Comparison of ENCODE assay signal across 15 cellular contexts in genomic region chr19:11295665-11296245, GRCh38. TPM values are rescaled to one million over a fixed set of nuclear protein-coding genes. Genes with fewer than 3 reads are reported as not detected.
DNase-seq lines count a peak whose midpoint lies in the region; ATAC-seq and TF ChIP-seq lines count a peak whose summit lies in the region.
"Had no signal": no experiment of that assay in that cellular context is flagged by ENCODE, and none has a peak within 500 bp of the region (broad histone marks: within the 10 kb centered on the region; RNA-seq: fewer than 3 reads in every experiment).

TSPAN16 (plus strand) TSS chr19:11296160; CDS start chr19:11296298, 138 bp downstream.

- H3K4me1 Mint-ChIP-seq in GM23338 (peaks cover 6% of the 10 kb centered on the region; the same call in 2 of the 3 replicates), nephron (peaks cover 12% of the 10 kb centered on the region)

- no peaks in the 10 kb centered on the region for H3F3A ChIP-seq in GM23338 (replicated peaks; ENCODE audit: low read depth)

- DNase-seq in AG10803 (ENCODE audit: low read depth) (no peak), GM23338 (ENCODE audit: low spot score) (no peak), astrocyte of the spinal cord (ENCODE audit: low read depth, low spot score) (no peak), NCI-H2171 (lab: John Stamatoyannopoulos, UW) (no peak), gastrocnemius medialis (no peak), posterior vena cava (ENCODE audit: low spot score) (no peak), SJCRH30 (no peak)
- DNase-seq: activated naive CD4-positive, alpha-beta T cell treated with anti-CD3 and anti-CD28 coated beads, Interleukin-2, amount 50 U/mL, for 16 hours; kidney; NCI-H1048; NCI-H524 treated with DMSO at 0.1 percent for 48 hours; stimulated activated naive CD8-positive, alpha-beta T cell treated with anti-CD3 and anti-CD28 coated beads, Interleukin-15, amount 100 ng/mL, for 72 hours had no signal

- intact Hi-C loops in gastrocnemius medialis (cut with DNase I; ENCODE audit: low total_unique reads) (loop anchor here (5.0 to 10.0 kb wide), 2 partner anchors 79 to 152 kb away; partner anchors contain the start of gene SWSAP1), posterior vena cava (cut with DNase I) (loop anchor here in 1 of 2 donors (5.0 kb wide), 1 partner anchor 152 kb away; no protein-coding TSS in a partner anchor)

- no peak within 1 kb of the TSS for H3K4me2 ChIP-seq in GM23338

- no peaks in the 10 kb centered on the region for H3K9me2 ChIP-seq in GM23338 (ENCODE audit: insufficient read depth)

- no peaks in the 10 kb centered on the region for H3K9me3 ChIP-seq in gastrocnemius medialis
- H3K9me3 ChIP-seq in SJCRH30 (replicated peaks) = no peaks in the 10 kb centered on the region
- H3K9me3 ChIP-seq: right lobe of liver had no signal

- H3K4me1 ChIP-seq in GM23338 (ENCODE audit: insufficient read depth) (peaks cover 3% of the 10 kb centered on the region), gastrocnemius medialis (no peaks in the 10 kb centered on the region), SJCRH30 (no peaks in the 10 kb centered on the region)

- in situ Hi-C loops in astrocyte of the spinal cord (cut with HindIII; ENCODE audit: low sequenced_read_pairs) (no loop called here), gastrocnemius medialis (cut with MboI; ENCODE audit: low sequenced_read_pairs in 4 of 4) (no loop called here)

- H3K4me3 Mint-ChIP-seq in GM23338 (no peak within 1 kb of the TSS), nephron (no peak within 1 kb of the TSS)
- H3K4me3 Mint-ChIP-seq: stimulated activated naive CD8-positive, alpha-beta T cell treated with anti-CD3 and anti-CD28 coated beads, Interleukin-15, amount 100 ng/mL, for 72 hours had no signal

- no peak within 1 kb of the TSS for H3K4me3 ChIP-seq in AG10803 (ENCODE audit: low read length)
- H3K4me3 ChIP-seq in GM23338 = no peak within 1 kb of the TSS
- no peak within 1 kb of the TSS for H3K4me3 ChIP-seq in astrocyte of the spinal cord (ENCODE audit: low read depth, low read length)
- no peak within 1 kb of the TSS for H3K4me3 ChIP-seq in gastrocnemius medialis
- no peak within 1 kb of the TSS for H3K4me3 ChIP-seq in SJCRH30
- H3K4me3 ChIP-seq: right lobe of liver had no signal

- H3K27me3 ChIP-seq in GM23338 (ENCODE audit: insufficient read depth) = no peaks in the 10 kb centered on the region
- peaks cover 0 to 5% (median 0%) of the 10 kb centered on the region in 3 donors for H3K27me3 ChIP-seq in gastrocnemius medialis
- no peaks in the 10 kb centered on the region; the same call in 1 of the 2 replicates for H3K27me3 ChIP-seq in SJCRH30
- H3K27me3 ChIP-seq: right lobe of liver had no signal

- H4K20me1 ChIP-seq in GM23338 (replicated peaks; ENCODE audit: insufficient read depth) = no peaks in the 10 kb centered on the region

- no peak for ATAC-seq in GM23338
- no peak for ATAC-seq in gastrocnemius medialis
- ATAC-seq: right lobe of liver; stimulated activated naive CD8-positive, alpha-beta T cell treated with anti-CD3 and anti-CD28 coated beads, Interleukin-15, amount 100 ng/mL, for 72 hours had no signal

- H2AFZ ChIP-seq in GM23338 = peak within 1 kb of the TSS; percentile 63; the same call in 1 of the 2 replicates

- TF ChIP-seq POLR2A in gastrocnemius medialis (IDR thresholded peaks at IDR 0.05) = no peak

- H3K27me3 Mint-ChIP-seq in GM23338 (ENCODE audit: insufficient read depth, low read depth, poor library complexity) = peaks cover 8% of the 10 kb centered on the region
- H3K27me3 Mint-ChIP-seq in nephron (ENCODE audit: low read depth) = peaks cover 4% of the 10 kb centered on the region

- TF ChIP-seq CTCF in AG10803 (conservative IDR thresholded peaks at IDR 0.05; ENCODE audit: low read length) (0 out of 2 replicates have a peak, but pooled peaks have one; percentile 15), GM23338 (conservative IDR thresholded peaks at IDR 0.05; ENCODE audit: low read depth in 2 of 2) (peak; percentile 27 to 56; a peak in 3 of 4 replicates), astrocyte of the spinal cord (IDR thresholded peaks at IDR 0.05; ENCODE audit: low read depth, low read length) (peak; percentile 18), nephron (IDR thresholded peaks at IDR 0.05; ENCODE audit: unreplicated experiment in 3 of 3) (no peak), gastrocnemius medialis (IDR thresholded peaks at IDR 0.05 in 4 of 5, conservative IDR thresholded peaks at IDR 0.05 in 1 of 5) (no peak)

- H3K27ac Mint-ChIP-seq in GM23338 = no peak within 1 kb of the TSS
- peak within 1 kb of the TSS; percentile 28 to 97 (median 40) for H3K27ac Mint-ChIP-seq in nephron
- H3K27ac Mint-ChIP-seq: stimulated activated naive CD8-positive, alpha-beta T cell treated with anti-CD3 and anti-CD28 coated beads, Interleukin-15, amount 100 ng/mL, for 72 hours had no signal

- H3K36me3 Mint-ChIP-seq in GM23338 (ENCODE audit: low read depth) (no peaks in the 10 kb centered on the region), nephron (ENCODE audit: low read depth) (no peaks in the 10 kb centered on the region)

- H3K27ac ChIP-seq in GM23338 (ENCODE audit: low read depth) = no peak within 1 kb of the TSS
- peak within 1 kb of the TSS in 2 of 4 donors; percentile 5 to 22 for H3K27ac ChIP-seq in gastrocnemius medialis
- H3K27ac ChIP-seq in SJCRH30 = no peak within 1 kb of the TSS
- H3K27ac ChIP-seq: right lobe of liver had no signal

- H3K9me3 Mint-ChIP-seq in GM23338 = no peaks in the 10 kb centered on the region
- no peaks in the 10 kb centered on the region for H3K9me3 Mint-ChIP-seq in nephron

- no peaks in the 10 kb centered on the region for H3K79me2 ChIP-seq in GM23338 (replicated peaks; ENCODE audit: insufficient read depth)

- H3K36me3 ChIP-seq in GM23338 (ENCODE audit: insufficient read depth) = no peaks in the 10 kb centered on the region
- no peaks in the 10 kb centered on the region for H3K36me3 ChIP-seq in gastrocnemius medialis
- H3K36me3 ChIP-seq in SJCRH30 = no peaks in the 10 kb centered on the region
- H3K36me3 ChIP-seq: right lobe of liver had no signal

TF ChIP-seq in GM23338, 12 proteins besides CTCF, POLR2A, EP300 and RAD21 (continues in another document):
- TF ChIP-seq EZH2 (IDR thresholded peaks at IDR 0.05; ENCODE audit: low read depth, unreplicated experiment) (no peak), ETS1 (IDR thresholded peaks at IDR 0.05) (no peak)

RNA-seq across cellular contexts. Expression of gene TSPAN16, which starts in this region (rescaled TPM):
- not detected in 2 replicates for total RNA-seq in GM23338 (2014; rRNA removed; shearing (Covaris generic))
- polyA plus RNA-seq in GM23338 (2016; fragmentation: Nextera tagmentation; extraction: Ambion mirVana) = not detected in 2 replicates
- not detected for total RNA-seq in gastrocnemius medialis
- total RNA-seq in posterior vena cava = not detected
- not detected in 2 replicates for total RNA-seq in SJCRH30 (2014; rRNA removed; shearing (Covaris generic))
- total RNA-seq: kidney, myocyte, right lobe of liver had no signal

Comparison
In these comparisons a context has a peak if more than half of its experiments do, and no peak if none do; other contexts are left out.
1. CTCF ChIP-seq: peak in AG10803 (single experiment), GM23338 (2 of 2) and astrocyte of the spinal cord (single experiment); none in nephron (0 of 3) and gastrocnemius medialis (0 of 5).